6 cellular contexts compared by ENCODE assay signal in the genomic region with DNA sequence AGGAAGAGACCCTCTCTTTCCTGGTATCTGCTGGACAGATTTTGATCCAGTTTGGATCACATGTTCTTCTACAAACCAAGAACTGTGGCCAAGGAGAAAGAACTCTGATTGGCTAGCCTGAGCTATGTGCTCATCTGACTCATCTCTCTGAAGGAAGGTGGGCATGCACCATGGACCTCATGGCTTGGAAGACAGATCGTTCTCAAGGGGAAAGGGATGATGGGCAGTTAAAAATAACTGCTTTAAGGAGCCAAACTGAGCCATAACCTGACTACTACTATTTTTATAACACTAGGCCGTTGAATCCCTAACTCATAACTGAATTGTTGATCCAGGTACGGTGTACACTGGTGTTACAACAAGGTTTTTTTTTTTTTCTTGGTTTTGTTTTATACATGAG.
"Had no signal": no experiment of that assay in that cellular context is flagged by ENCODE, and none has a peak within 500 bp of the region (broad histone marks: within the 10 kb centered on the region; RNA-seq: fewer than 3 reads in every experiment).

No MANE protein-coding gene starts in this region.

- H3K4me3 ChIP-seq: K562 had no signal

- ATAC-seq: HepG2, K562 had no signal

- H3K27ac ChIP-seq: HL-60 had no signal

- DNase-seq: IMR-90, KBM-7, KG1 had no signal
